ENCODE assay signal across 9 cellular contexts in genomic region chr15:73965730-73966103, GRCh38. TPM values are rescaled to one million over a fixed set of nuclear protein-coding genes. Genes with fewer than 3 reads are reported as not detected.
DNase-seq lines count a peak whose midpoint lies in the region; ATAC-seq and TF ChIP-seq lines count a peak whose summit lies in the region.
"Had no signal": no experiment of that assay in that cellular context is flagged by ENCODE, and none has a peak within 500 bp of the region (broad histone marks: within the 10 kb centered on the region; RNA-seq: fewer than 3 reads in every experiment).

No MANE protein-coding gene starts in this region.

- H2BK15ac ChIP-seq in neuronal stem cell (ENCODE audit: low read length), result no peak overlapping the region

- no peak overlapping the region for H3K18ac ChIP-seq in neuronal stem cell (ENCODE audit: low read length)

- no peaks in the 10 kb centered on the region for H3K36me3 Mint-ChIP-seq in WTC11
- H3K36me3 Mint-ChIP-seq in naive thymus-derived CD8-positive, alpha-beta T cell, result no peaks in the 10 kb centered on the region

- H3K4me1 ChIP-seq in neuronal stem cell (ENCODE audit: control insufficient read depth in 2 of 2, insufficient read depth in 1 of 2, low read depth in 1 of 2, low read length in 2 of 2), result peaks cover 6 to 12% of the 10 kb centered on the region in 2 donors

- no peak overlapping the region for H3K14ac ChIP-seq in neuronal stem cell (ENCODE audit: low read length)

- no peak overlapping the region for H4K91ac ChIP-seq in neuronal stem cell (ENCODE audit: low read depth, low read length, poor library complexity)

- no peak overlapping the region for H2AFZ ChIP-seq in neuronal stem cell (ENCODE audit: low read length)

- peaks cover 27% of the 10 kb centered on the region for H3K4me1 Mint-ChIP-seq in WTC11
- H3K4me1 Mint-ChIP-seq in naive thymus-derived CD8-positive, alpha-beta T cell, result peaks cover 16 to 35% (median 29%) of the 10 kb centered on the region in 4 donors

- no peaks in the 10 kb centered on the region for H3K9me3 ChIP-seq in neuronal stem cell (replicated peaks in 1 of 2; ENCODE audit: control insufficient read depth in 2 of 2, insufficient read depth in 1 of 2, low read depth in 1 of 2, low read length in 2 of 2)

- no peaks in the 10 kb centered on the region for H3K36me3 ChIP-seq in neuronal stem cell (replicated peaks in 1 of 2; ENCODE audit: control insufficient read depth in 2 of 2, insufficient read depth in 2 of 2, low read length in 2 of 2)

- H3K27me3 ChIP-seq in neuronal stem cell (ENCODE audit: control insufficient read depth in 3 of 3, insufficient read depth in 3 of 3, low read depth in 1 of 3, low read length in 3 of 3), result peaks cover 0 to 6% (median 0%) of the 10 kb centered on the region in 3 experiments

- H2BK120ac ChIP-seq in neuronal stem cell (ENCODE audit: low read depth, low read length), result no peak overlapping the region

- no peak overlapping the region for H3K4me2 ChIP-seq in neuronal stem cell (ENCODE audit: insufficient read depth, low read length, poor library complexity, severe bottlenecking)

- POLR2A ChIA-PET in WTC11 (lab: Charles Lee), result interaction anchor here (0.7 to 1.0 kb wide), 2 partner anchors 29 to 295 kb away, joined by 3 to 9 read pairs; partner anchors contain the start of gene PML
- POLR2A ChIA-PET in naive thymus-derived CD8-positive, alpha-beta T cell (lab: Charles Lee), result interaction anchor here (0.6 to 2.7 kb wide), 6 partner anchors 9 to 38 kb away, joined by 3 to 14 read pairs (median 4); no protein-coding TSS in a partner anchor

- CTCF ChIA-PET in WTC11 (lab: Charles Lee), result interaction anchor here (0.6 to 6.6 kb wide), 22 partner anchors 8 to 887 kb away, joined by 3 to 93 read pairs (median 5); partner anchors contain the start of gene LOXL1

- no peak overlapping the region for H3K23ac ChIP-seq in neuronal stem cell (ENCODE audit: low read depth, low read length, poor library complexity)

- H3K27ac ChIP-seq in neuronal stem cell (replicated peaks; ENCODE audit: low read length), result no peak overlapping the region

- ATAC-seq in activated CD4-positive, CD25-positive, alpha-beta regulatory T cell treated with anti-CD3 and anti-CD28 coated beads, Interleukin-2, amount 50 U/mL, for 24 hours, result peak; percentile 83 to 90
- ATAC-seq in HG02885 (IDR thresholded peaks at IDR 0.05; ENCODE audit: poor library complexity, unreplicated experiment), result peak; percentile 61
- no peak for ATAC-seq in WTC11
- peak; percentile 83 to 86 for ATAC-seq in naive thymus-derived CD8-positive, alpha-beta T cell

- no peak overlapping the region for H2BK5ac ChIP-seq in neuronal stem cell (ENCODE audit: low read length)

- H3K27ac Mint-ChIP-seq in WTC11, result no peak overlapping the region
- peak overlapping the region; percentile 79 to 93 (median 87) for H3K27ac Mint-ChIP-seq in naive thymus-derived CD8-positive, alpha-beta T cell

- no peaks in the 10 kb centered on the region for H3K9me3 Mint-ChIP-seq in WTC11
- no peaks in the 10 kb centered on the region for H3K9me3 Mint-ChIP-seq in naive thymus-derived CD8-positive, alpha-beta T cell

- H3K4ac ChIP-seq in neuronal stem cell (ENCODE audit: low read length), result no peak overlapping the region

- no peak overlapping the region for H3K9ac ChIP-seq in neuronal stem cell (ENCODE audit: low read depth, low read length, poor library complexity)

- H3K27me3 Mint-ChIP-seq in WTC11 (ENCODE audit: low read depth), result no peaks in the 10 kb centered on the region
- H3K27me3 Mint-ChIP-seq in naive thymus-derived CD8-positive, alpha-beta T cell, result no peaks in the 10 kb centered on the region

- no peak overlapping the region for H2AK5ac ChIP-seq in neuronal stem cell (ENCODE audit: low read depth, low read length)

- no peaks in the 10 kb centered on the region for H3K79me1 ChIP-seq in neuronal stem cell (ENCODE audit: low read depth, low read length)

- 0 out of 2 replicates have a peak overlapping the region, but pooled peaks have one; percentile 38 for H3K4me3 Mint-ChIP-seq in WTC11
- peak overlapping the region; percentile 69 to 91 (median 82) for H3K4me3 Mint-ChIP-seq in naive thymus-derived CD8-positive, alpha-beta T cell

- no CpG with 5 or more reads among the region's 2 CpGs for WGBS in neuronal stem cell (ENCODE audit: extremely low coverage in 2 of 2, insufficient read length in 2 of 2, insufficient replicate concordance in 1 of 2), 2 donors

- no peak for TF ChIP-seq CTCF in WTC11 (IDR thresholded peaks at IDR 0.05)

- no peak for DNase-seq in activated CD4-positive, CD25-positive, alpha-beta regulatory T cell (lab: John Stamatoyannopoulos, UW)
- DNase-seq in WTC11 (ENCODE audit: low spot score) (no peak), GM03348 (ENCODE audit: low spot score) (no peak), hepatic stellate cell (ENCODE audit: low spot score) (no peak), neuronal stem cell (ENCODE audit: low spot score) (no peak)
- DNase-seq in naive thymus-derived CD8-positive, alpha-beta T cell, result peak in 6 of 10 donors; percentile 18 to 62 (median 48)

- H4K8ac ChIP-seq in neuronal stem cell (ENCODE audit: low read depth, low read length), result no peak overlapping the region

- no peak overlapping the region for H2BK12ac ChIP-seq in neuronal stem cell (ENCODE audit: low read length)

- H3K4me3 ChIP-seq in neuronal stem cell (ENCODE audit: low read length in 2 of 2), result no peak overlapping the region
- H3K4me3 ChIP-seq: K562 had no signal

TF ChIP-seq in WTC11, 78 proteins besides CTCF, POLR2A, EP300 and RAD21 (continues in another document):
- TF ChIP-seq CREB1 (CRISPR knock-in tag; IDR thresholded peaks at IDR 0.05), result no peak
- no peak for TF ChIP-seq JUN (CRISPR knock-in tag; IDR thresholded peaks at IDR 0.05)
- no peak for TF ChIP-seq ZNF512 (CRISPR knock-in tag; IDR thresholded peaks at IDR 0.05; ENCODE audit: borderline replicate concordance)
- no peak for TF ChIP-seq ZMAT4 (CRISPR knock-in tag; IDR thresholded peaks at IDR 0.05)
- TF ChIP-seq MYBL2 (CRISPR knock-in tag; IDR thresholded peaks at IDR 0.05), result no peak
- TF ChIP-seq AFF4 (CRISPR knock-in tag; IDR thresholded peaks at IDR 0.05; ENCODE audit: borderline replicate concordance), result no peak
- no peak for TF ChIP-seq ZNF138 (CRISPR knock-in tag; conservative IDR thresholded peaks at IDR 0.05)
- no peak for TF ChIP-seq ELF4 (CRISPR knock-in tag; IDR thresholded peaks at IDR 0.05; ENCODE audit: low read depth)

RNA-seq across cellular contexts. Expression of gene STOML1, which starts 26.4 kb away (rescaled TPM):
- 5.0 to 5.5 TPM (median 5.4 TPM) in 3 replicates for total RNA-seq in WTC11 (2021)
- total RNA-seq in naive thymus-derived CD8-positive, alpha-beta T cell, result 10 to 100 TPM; 10.4 to 10.8 TPM
- 10 to 100 TPM in 2 of 3 donors, 1 to 10 TPM in 1; 9.6 to 15.6 (median 12.6) TPM for polyA plus RNA-seq in naive thymus-derived CD8-positive, alpha-beta T cell
- 2.2 TPM for polyA plus RNA-seq in neuronal stem cell (2013, experiment 1 of 2)
- 2.3 TPM for polyA plus RNA-seq in neuronal stem cell (2013, experiment 2 of 2)

RNA-seq across cellular contexts. Expression of gene PML, which starts 28.8 kb away (rescaled TPM):
- total RNA-seq in WTC11 (2021), result 39.0 to 47.7 TPM (median 40.5 TPM) in 3 replicates
- 10 to 100 TPM; 53.1 to 57.9 TPM for total RNA-seq in naive thymus-derived CD8-positive, alpha-beta T cell
- polyA plus RNA-seq in naive thymus-derived CD8-positive, alpha-beta T cell, result 10 to 100 TPM; 12.2 to 26.9 (median 19.7) TPM
- polyA plus RNA-seq in neuronal stem cell (2013, experiment 1 of 2), result 19.7 TPM
- polyA plus RNA-seq in neuronal stem cell (2013, experiment 2 of 2), result 20.5 TPM

RNA-seq across cellular contexts. Expression of gene LOXL1, which starts 39.5 kb away (rescaled TPM):
- 10.6 to 14.4 TPM (median 12.3 TPM) in 3 replicates for total RNA-seq in WTC11 (2021)
- total RNA-seq in naive thymus-derived CD8-positive, alpha-beta T cell, result 1 to 10 TPM in 1 of 2 experiments, under 1 TPM in 1; 0.80 to 1.9 TPM
- polyA plus RNA-seq in naive thymus-derived CD8-positive, alpha-beta T cell, result 1 to 10 TPM; 1.2 to 2.0 (median 1.3) TPM
- polyA plus RNA-seq in neuronal stem cell (2013, experiment 1 of 2), result 67.0 TPM
- 68.3 TPM for polyA plus RNA-seq in neuronal stem cell (2013, experiment 2 of 2)
- polyA plus RNA-seq: K562 had no signal

Comparison
In these comparisons a context has a peak if more than half of its experiments do, and no peak if none do; other contexts are left out.
1. DNase-seq: peak in naive thymus-derived CD8-positive, alpha-beta T cell (6 of 10); none in activated CD4-positive, CD25-positive, alpha-beta regulatory T cell (0 of 4), WTC11 (single experiment), GM03348 (single experiment), hepatic stellate cell (single experiment) and neuronal stem cell (single experiment).